18 cellular contexts compared by ENCODE assay signal in the genomic region with DNA sequence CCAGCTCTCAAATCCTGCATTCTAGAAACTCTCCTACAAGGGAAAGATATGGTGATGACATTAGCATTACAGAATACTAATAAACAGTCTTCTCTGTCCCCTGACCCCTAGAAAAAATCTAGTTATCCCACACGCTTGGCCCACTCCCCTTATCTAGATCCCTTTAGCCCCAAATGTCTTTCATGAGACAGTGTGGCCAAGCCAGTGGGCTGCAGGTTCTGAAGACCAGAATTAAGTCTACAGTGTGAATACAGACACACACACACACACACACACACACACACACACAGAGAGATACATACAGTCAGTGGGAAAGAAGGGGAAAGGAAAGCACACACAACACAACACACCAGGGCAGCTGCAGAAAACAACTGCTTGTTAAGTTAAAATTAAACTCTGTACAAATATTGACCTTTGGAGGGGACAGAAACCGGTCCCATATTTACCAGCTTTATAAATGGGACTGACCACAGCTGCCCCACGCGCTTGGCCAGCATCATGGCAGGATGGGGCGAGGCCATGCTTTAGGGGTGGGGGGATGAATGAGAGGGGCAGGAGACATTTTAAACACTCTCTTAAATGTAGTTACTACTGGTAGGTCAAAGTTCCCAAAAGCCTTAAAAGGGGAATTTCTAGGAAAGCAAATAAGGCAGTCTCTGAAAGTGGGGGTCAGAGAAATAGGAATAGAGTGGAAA. TPM values are rescaled to one million over a fixed set of nuclear protein-coding genes. Genes with fewer than 3 reads are reported as not detected.
A peak's percentile ranks its signal among the peaks of the same experiment; 100 is the strongest.
DNase-seq lines count a peak whose midpoint lies in the region; ATAC-seq and TF ChIP-seq lines count a peak whose summit lies in the region.
"Had no signal": no experiment of that assay in that cellular context is flagged by ENCODE, and none has a peak within 500 bp of the region (broad histone marks: within the 10 kb centered on the region; RNA-seq: fewer than 3 reads in every experiment).

No MANE protein-coding gene starts in this region.

- ATAC-seq in GM18909 (IDR thresholded peaks at IDR 0.05; ENCODE audit: poor library complexity, unreplicated experiment): no peak
- ATAC-seq in left cardiac atrium: no peak
- ATAC-seq: GM23338 had no signal

- H3K9me3 ChIP-seq in hepatocyte (ENCODE audit: low read depth): no peaks in the 10 kb centered on the region
- no peaks in the 10 kb centered on the region for H3K9me3 ChIP-seq in neuronal stem cell (replicated peaks in 1 of 2; ENCODE audit: control insufficient read depth in 2 of 2, insufficient read depth in 1 of 2, low read depth in 1 of 2, low read length in 2 of 2)

- no peak overlapping the region for H2AFZ ChIP-seq in hepatocyte
- H2AFZ ChIP-seq in neuronal stem cell (ENCODE audit: low read length): no peak overlapping the region
- H2AFZ ChIP-seq: GM23338 had no signal

- no peak overlapping the region for H3K4ac ChIP-seq in neuronal stem cell (ENCODE audit: low read length)

- intact Hi-C loops in left cardiac atrium (cut with DNase I): no loop called here

- no peak overlapping the region for H2BK15ac ChIP-seq in neuronal stem cell (ENCODE audit: low read length)

- no peaks in the 10 kb centered on the region for H4K20me1 ChIP-seq in hepatocyte (ENCODE audit: insufficient read depth, poor library complexity, severe bottlenecking)

- H2BK120ac ChIP-seq in neuronal stem cell (ENCODE audit: low read depth, low read length): no peak overlapping the region

- H3K79me1 ChIP-seq in neuronal stem cell (ENCODE audit: low read depth, low read length): no peaks in the 10 kb centered on the region

- H3K9ac ChIP-seq in neuronal stem cell (ENCODE audit: low read depth, low read length, poor library complexity): no peak overlapping the region

- H2BK12ac ChIP-seq in neuronal stem cell (ENCODE audit: low read length): no peak overlapping the region

- DNase-seq in COLO668 (lab: John Stamatoyannopoulos, UW; ENCODE audit: unreplicated experiment): peak; percentile 69
- peak; percentile 82 for DNase-seq in NCI-H748 (lab: John Stamatoyannopoulos, UW; ENCODE audit: unreplicated experiment)
- no peak for DNase-seq in hepatocyte (ENCODE audit: low spot score)
- DNase-seq in myocyte (ENCODE audit: low read depth): peak; percentile 11
- DNase-seq in neuronal stem cell (ENCODE audit: low spot score): no peak
- DNase-seq in left cardiac atrium: no peak
- DNase-seq in stimulated activated CD4-positive, alpha-beta T cell treated with anti-CD3 and anti-CD28 coated beads, Interleukin-15, amount 100 ng/mL, for 24 hours: no peak
- DNase-seq: AML-193; Calu3; DMS79 treated with DMSO at 0.1 percent for 48 hours; MM.1S; NCI-H1105; NCI-H2029; NCI-H510A treated with DMSO at 0.1 percent for 48 hours; NK-92 treated with Interleukin-12 subunit alpha and Interleukin-12 subunit beta, amount 100 ng/mL, for 24 hours; OCI-M1 had no signal

- no peaks in the 10 kb centered on the region for H3K27me3 ChIP-seq in hepatocyte
- no peaks in the 10 kb centered on the region for H3K27me3 ChIP-seq in neuronal stem cell (ENCODE audit: control insufficient read depth in 3 of 3, insufficient read depth in 3 of 3, low read depth in 1 of 3, low read length in 3 of 3)

- no peaks in the 10 kb centered on the region for H3K36me3 ChIP-seq in hepatocyte (replicated peaks; ENCODE audit: insufficient read depth, low read depth)
- no peaks in the 10 kb centered on the region for H3K36me3 ChIP-seq in neuronal stem cell (replicated peaks in 1 of 2; ENCODE audit: control insufficient read depth in 2 of 2, insufficient read depth in 2 of 2, low read length in 2 of 2)

- H3K9me2 ChIP-seq in hepatocyte (replicated peaks; ENCODE audit: insufficient read depth): no peaks in the 10 kb centered on the region

- WGBS in hepatocyte (ENCODE audit: low lambda C conversion rate, missing lambda C conversion rate): 57% methylated on average over 5 of the region's 5 CpGs
- WGBS in neuronal stem cell (ENCODE audit: extremely low coverage in 2 of 2, insufficient read length in 2 of 2, insufficient replicate concordance in 1 of 2), 2 donors: no CpG with 5 or more reads among the region's 5 CpGs

- H3K23ac ChIP-seq in neuronal stem cell (ENCODE audit: low read depth, low read length, poor library complexity): no peak overlapping the region

- peak overlapping the region; percentile 70 for H3K27ac ChIP-seq in hepatocyte
- no peak overlapping the region for H3K27ac ChIP-seq in neuronal stem cell (replicated peaks; ENCODE audit: low read length)

- no peak overlapping the region for H4K8ac ChIP-seq in neuronal stem cell (ENCODE audit: low read depth, low read length)

- H3K14ac ChIP-seq in neuronal stem cell (ENCODE audit: low read length): no peak overlapping the region

- H2AK5ac ChIP-seq in neuronal stem cell (ENCODE audit: low read depth, low read length): no peak overlapping the region

- H3K4me2 ChIP-seq in hepatocyte (peak overlapping the region; percentile 47), neuronal stem cell (ENCODE audit: insufficient read depth, low read length, poor library complexity, severe bottlenecking) (no peak overlapping the region)
- H3K4me2 ChIP-seq: GM23338 had no signal

- H4K91ac ChIP-seq in neuronal stem cell (ENCODE audit: low read depth, low read length, poor library complexity): no peak overlapping the region

- H3K79me2 ChIP-seq in hepatocyte: peaks cover 30% of the 10 kb centered on the region

- no peak for TF ChIP-seq CTCF in hepatocyte (IDR thresholded peaks at IDR 0.05; ENCODE audit: poor library complexity)

- H3K4me1 ChIP-seq in hepatocyte (ENCODE audit: insufficient read depth): peaks cover 34% of the 10 kb centered on the region
- H3K4me1 ChIP-seq in neuronal stem cell (ENCODE audit: control insufficient read depth in 2 of 2, insufficient read depth in 1 of 2, low read depth in 1 of 2, low read length in 2 of 2): peaks cover 2 to 5% of the 10 kb centered on the region in 2 donors

- no peak overlapping the region for H2BK5ac ChIP-seq in neuronal stem cell (ENCODE audit: low read length)

- no peak overlapping the region for H3K18ac ChIP-seq in neuronal stem cell (ENCODE audit: low read length)

- no peak overlapping the region for H3K4me3 ChIP-seq in hepatocyte
- no peak overlapping the region for H3K4me3 ChIP-seq in neuronal stem cell (ENCODE audit: low read length in 2 of 2)
- H3K4me3 ChIP-seq: GM23338 had no signal

RNA-seq across cellular contexts. Expression of gene NHEJ1, which starts 49.1 kb away (rescaled TPM):
- total RNA-seq in hepatocyte: 27.8 and 28.2 TPM in 2 replicates
- polyA plus RNA-seq in hepatocyte: 18.1 and 18.2 TPM in 2 replicates
- total RNA-seq in myocyte: 13.6 and 14.3 TPM in 2 replicates
- polyA plus RNA-seq in myocyte (2012): 5.5 TPM
- polyA plus RNA-seq in neuronal stem cell (2013, experiment 1 of 2): 13.9 TPM
- polyA plus RNA-seq in neuronal stem cell (2013, experiment 2 of 2): 14.3 TPM
- total RNA-seq in left cardiac atrium: 1 to 10 TPM; 4.7 to 6.9 TPM

RNA-seq across cellular contexts. Expression of gene IHH, which starts 50.8 kb away (rescaled TPM):
- total RNA-seq in hepatocyte: 23.0 and 23.1 TPM in 2 replicates
- polyA plus RNA-seq in hepatocyte: 27.7 and 36.3 TPM in 2 replicates
- total RNA-seq in myocyte: not detected in 2 replicates
- polyA plus RNA-seq in myocyte (2012): not detected
- not detected for polyA plus RNA-seq in neuronal stem cell (2013, experiment 1 of 2)
- polyA plus RNA-seq in neuronal stem cell (2013, experiment 2 of 2): not detected
- not detected for total RNA-seq in left cardiac atrium
- total RNA-seq: GM23338 had no signal
- polyA plus RNA-seq: GM23338 had no signal

RNA-seq across cellular contexts. Expression of gene SLC23A3, which starts 58.3 kb away (rescaled TPM):
- total RNA-seq in hepatocyte (1.4 and 1.5 TPM in 2 replicates), myocyte (0.26 TPM in 1 of 2 replicates, not detected in the other), left cardiac atrium (under 1 TPM; 0.47 to 0.50 TPM)
- polyA plus RNA-seq in hepatocyte: 0.80 and 1.1 TPM in 2 replicates
- polyA plus RNA-seq in myocyte (2012): 0.90 TPM
- polyA plus RNA-seq in neuronal stem cell (2013, experiment 1 of 2): 0.06 TPM
- polyA plus RNA-seq in neuronal stem cell (2013, experiment 2 of 2): 0.11 TPM

Comparison
In these comparisons a context has a peak if more than half of its experiments do, and no peak if none do; other contexts are left out.
1. DNase-seq: peak in COLO668 (single experiment), NCI-H748 (single experiment) and myocyte (single experiment); none in hepatocyte (single experiment), neuronal stem cell (single experiment), left cardiac atrium (single experiment) and stimulated activated CD4-positive, alpha-beta T cell treated with anti-CD3 and anti-CD28 coated beads, Interleukin-15, amount 100 ng/mL, for 24 hours (single experiment).
2. RNA of gene IHH, which starts 50.8 kb away (total RNA-seq): 23.0 to 23.1 TPM in hepatocyte; not detected in myocyte and not detected in left cardiac atrium; every median in the first group is over 10 times any median in the second.